Comparison of ENCODE assay signal across 8 cellular contexts in the genomic region with DNA sequence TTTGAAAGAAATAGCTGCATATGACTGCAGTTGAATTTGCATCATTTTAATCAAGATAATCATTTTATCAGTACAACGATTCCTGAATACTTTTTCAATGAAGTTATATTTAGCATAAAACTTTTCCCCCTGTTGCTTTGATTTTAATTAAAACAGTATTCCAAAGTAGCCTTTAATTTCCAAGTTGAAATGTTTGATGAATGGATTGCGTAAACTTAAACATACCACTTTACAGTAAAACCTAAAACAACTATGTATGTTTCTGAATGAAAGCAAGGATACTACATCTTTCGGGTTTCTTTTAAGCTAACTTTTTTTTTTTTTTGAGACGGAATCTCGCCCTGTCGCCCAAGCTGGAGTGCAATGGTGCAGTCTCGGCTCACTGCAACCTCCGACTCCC. TPM values are rescaled to one million over a fixed set of nuclear protein-coding genes. Genes with fewer than 3 reads are reported as not detected.
DNase-seq lines count a peak whose midpoint lies in the region; ATAC-seq and TF ChIP-seq lines count a peak whose summit lies in the region.

No MANE protein-coding gene starts in this region.

- H3K9me3 Mint-ChIP-seq in HFFc6: no peaks in the 10 kb centered on the region
- no peaks in the 10 kb centered on the region for H3K9me3 Mint-ChIP-seq in activated CD8-positive, alpha-beta T cell treated with anti-CD3 and anti-CD28 coated beads, Interleukin-2, amount 10 ng/mL, durations not matched to agents 7 days and 5 days (ENCODE audit: insufficient read depth)
- H3K9me3 Mint-ChIP-seq in stimulated activated memory B cell treated with anti-CD40 and anti-IgM and Interleukin-4, amounts not matched to agents 10 μg/mL and 1 μg/mL and 100 μg/mL, for 72 hours: no peaks in the 10 kb centered on the region

- peak overlapping the region; percentile 75; the same call in 1 of the 2 replicates for H3K27ac Mint-ChIP-seq in HFFc6
- peak overlapping the region; percentile 90 for H3K27ac Mint-ChIP-seq in activated CD8-positive, alpha-beta T cell treated with anti-CD3 and anti-CD28 coated beads, Interleukin-2, amount 10 ng/mL, durations not matched to agents 7 days and 5 days
- H3K27ac Mint-ChIP-seq in stimulated activated memory B cell treated with anti-CD40 and anti-IgM and Interleukin-4, amounts not matched to agents 10 μg/mL and 1 μg/mL and 100 μg/mL, for 72 hours: peak overlapping the region; percentile 83

- TF ChIP-seq CTCF in HFFc6 (IDR thresholded peaks at IDR 0.05): no peak

- ATAC-seq in activated CD8-positive, alpha-beta T cell treated with anti-CD3 and anti-CD28 coated beads, Interleukin-2, amount 10 ng/mL, durations not matched to agents 7 days and 5 days: no peak
- no peak for ATAC-seq in stimulated activated memory B cell treated with anti-CD40 and anti-IgM and Interleukin-4, amounts not matched to agents 10 μg/mL and 1 μg/mL and 100 μg/mL, for 72 hours
- ATAC-seq in HG03039 (IDR thresholded peaks at IDR 0.05; ENCODE audit: unreplicated experiment): no peak

- peak overlapping the region; percentile 100 for H3K4me3 Mint-ChIP-seq in HFFc6
- peak overlapping the region; percentile 93 for H3K4me3 Mint-ChIP-seq in activated CD8-positive, alpha-beta T cell treated with anti-CD3 and anti-CD28 coated beads, Interleukin-2, amount 10 ng/mL, durations not matched to agents 7 days and 5 days
- H3K4me3 Mint-ChIP-seq in stimulated activated memory B cell treated with anti-CD40 and anti-IgM and Interleukin-4, amounts not matched to agents 10 μg/mL and 1 μg/mL and 100 μg/mL, for 72 hours: peak overlapping the region; percentile 86

- H3K27me3 Mint-ChIP-seq in HFFc6 (ENCODE audit: insufficient read depth): no peaks in the 10 kb centered on the region; the same call in 1 of the 2 replicates
- H3K27me3 Mint-ChIP-seq in activated CD8-positive, alpha-beta T cell treated with anti-CD3 and anti-CD28 coated beads, Interleukin-2, amount 10 ng/mL, durations not matched to agents 7 days and 5 days (ENCODE audit: low read depth): no peaks in the 10 kb centered on the region
- H3K27me3 Mint-ChIP-seq in stimulated activated memory B cell treated with anti-CD40 and anti-IgM and Interleukin-4, amounts not matched to agents 10 μg/mL and 1 μg/mL and 100 μg/mL, for 72 hours: no peaks in the 10 kb centered on the region

- intact Hi-C loops in head of caudate nucleus (cut with DNase I): loop anchor here (5.0 kb wide), 1 partner anchor 103 kb away; a partner anchor contains a TSS

- CTCF ChIA-PET in activated CD8-positive, alpha-beta T cell treated with anti-CD3 and anti-CD28 coated beads, Interleukin-2, amount 10 ng/mL, durations not matched to agents 7 days and 5 days (lab: Charles Lee): interaction anchor here (1.3 to 3.2 kb wide), 2 partner anchors 25 to 72 kb away, joined by 3 to 20 read pairs; a partner anchor contains a TSS

- H3K4me3 ChIP-seq in iPS-11a (ENCODE audit: low read depth, low read length): peak overlapping the region; percentile 80

- POLR2A ChIA-PET in activated CD8-positive, alpha-beta T cell treated with anti-CD3 and anti-CD28 coated beads, Interleukin-2, amount 10 ng/mL, durations not matched to agents 7 days and 5 days (lab: Charles Lee): interaction anchor here (0.7 to 5.0 kb wide), 3 partner anchors 25 to 1818 kb away, joined by 3 to 49 read pairs (median 4); a partner anchor contains a TSS

- no peak for DNase-seq in HFFc6
- DNase-seq in activated CD8-positive, alpha-beta T cell treated with anti-CD3 and anti-CD28 coated beads, Interleukin-2, amount 10 ng/mL, durations not matched to agents 7 days and 5 days: no peak
- no peak for DNase-seq in head of caudate nucleus
- DNase-seq in HUDEP-2 (lab: John Stamatoyannopoulos, UW; ENCODE audit: unreplicated experiment in 76 of 76): no peak
- DNase-seq in COLO668 (lab: John Stamatoyannopoulos, UW; ENCODE audit: unreplicated experiment): no peak

- no peaks in the 10 kb centered on the region for H3K36me3 Mint-ChIP-seq in HFFc6 (ENCODE audit: low read depth)
- H3K36me3 Mint-ChIP-seq in activated CD8-positive, alpha-beta T cell treated with anti-CD3 and anti-CD28 coated beads, Interleukin-2, amount 10 ng/mL, durations not matched to agents 7 days and 5 days (ENCODE audit: low read depth): peaks cover 5% of the 10 kb centered on the region
- no peaks in the 10 kb centered on the region for H3K36me3 Mint-ChIP-seq in stimulated activated memory B cell treated with anti-CD40 and anti-IgM and Interleukin-4, amounts not matched to agents 10 μg/mL and 1 μg/mL and 100 μg/mL, for 72 hours

- H3K4me1 Mint-ChIP-seq in HFFc6 (ENCODE audit: low read depth): peaks cover 18% of the 10 kb centered on the region
- peaks cover 23% of the 10 kb centered on the region for H3K4me1 Mint-ChIP-seq in activated CD8-positive, alpha-beta T cell treated with anti-CD3 and anti-CD28 coated beads, Interleukin-2, amount 10 ng/mL, durations not matched to agents 7 days and 5 days (ENCODE audit: low read depth)
- peaks cover 34% of the 10 kb centered on the region for H3K4me1 Mint-ChIP-seq in stimulated activated memory B cell treated with anti-CD40 and anti-IgM and Interleukin-4, amounts not matched to agents 10 μg/mL and 1 μg/mL and 100 μg/mL, for 72 hours

RNA-seq across cellular contexts. Expression of a gene that starts 1.4 kb away (rescaled TPM):
- total RNA-seq in HFFc6 (2021; fragmentation: NEBNext Ultra II Directional; extraction: Animal tissue kit (Norgen Biotek cat#: 25700)): 10 to 100 TPM; 11.6 to 13.6 (median 13.3) TPM
- total RNA-seq in activated CD8-positive, alpha-beta T cell treated with anti-CD3 and anti-CD28 coated beads, Interleukin-2, amount 10 ng/mL, durations not matched to agents 7 days and 5 days: 10 to 100 TPM; 18.6 to 19.0 TPM

RNA-seq across cellular contexts. Expression of a gene that starts 25.1 kb away (rescaled TPM):
- 10 to 100 TPM; 65.0 to 77.0 (median 66.6) TPM for total RNA-seq in HFFc6 (2021; fragmentation: NEBNext Ultra II Directional; extraction: Animal tissue kit (Norgen Biotek cat#: 25700))
- 10 to 100 TPM; 70.0 to 71.3 TPM for total RNA-seq in activated CD8-positive, alpha-beta T cell treated with anti-CD3 and anti-CD28 coated beads, Interleukin-2, amount 10 ng/mL, durations not matched to agents 7 days and 5 days

RNA-seq across cellular contexts. Expression of a gene that starts 53.9 kb away (rescaled TPM):
- 10 to 100 TPM; 43.6 to 61.3 (median 55.1) TPM for total RNA-seq in HFFc6 (2021; fragmentation: NEBNext Ultra II Directional; extraction: Animal tissue kit (Norgen Biotek cat#: 25700))
- total RNA-seq in activated CD8-positive, alpha-beta T cell treated with anti-CD3 and anti-CD28 coated beads, Interleukin-2, amount 10 ng/mL, durations not matched to agents 7 days and 5 days: 10 to 100 TPM; 50.5 to 51.5 TPM
